ENCODE assay signal across 26 cellular contexts in genomic region chr11:110990316-110990715, GRCh38.
"Had no signal": no experiment of that assay in that cellular context is flagged by ENCODE, and none has a peak within 500 bp of the region (broad histone marks: within the 10 kb centered on the region; RNA-seq: fewer than 3 reads in every experiment).

No MANE protein-coding gene starts in this region.

- H3K27me3 ChIP-seq: dorsolateral prefrontal cortex, left lung, neural progenitor cell, right atrium auricular region, tibial nerve had no signal

- DNase-seq: activated CD4-positive, alpha-beta T cell treated with anti-CD3 and anti-CD28 coated beads for 4 hours; activated CD4-positive, alpha-beta T cell treated with anti-CD3 and anti-CD28 coated beads, Interleukin-2, amount 50 U/mL, for 4 hours; activated effector memory CD4-positive, alpha-beta T cell treated with Interleukin-2 at 50 U/mL for 16 hours; activated naive CD4-positive, alpha-beta T cell treated with anti-CD3 and anti-CD28 coated beads for 36 hours; activated naive CD8-positive, alpha-beta T cell treated with anti-CD3 and anti-CD28 coated beads for 36 hours; activated T-cell treated with anti-CD3 and anti-CD28 coated beads for 4 hours; amniotic stem cell; central memory CD4-positive, alpha-beta T cell; dorsolateral prefrontal cortex; effector memory CD4-positive, alpha-beta T cell; foreskin melanocyte; left lung; natural killer cell; occipital lobe; stimulated activated CD4-positive, alpha-beta T cell treated with anti-CD3 and anti-CD28 coated beads, Interleukin-15, amount 100 ng/mL, for 24 hours; stimulated activated CD4-positive, alpha-beta T cell treated with anti-CD3 and anti-CD28 coated beads, Interleukin-2, amount 100 ng/mL, for 24 hours; stimulated activated naive CD4-positive, alpha-beta T cell; SW 1271; T-helper 9 cell had no signal

- H2AFZ ChIP-seq: neural progenitor cell, parathyroid adenoma had no signal

- H3K9me3 ChIP-seq: left lung, right atrium auricular region, tibial nerve had no signal

- H3K4me1 Mint-ChIP-seq: activated naive CD8-positive, alpha-beta T cell treated with anti-CD3 and anti-CD28 coated beads for 36 hours; natural killer cell had no signal

- H3K9me3 Mint-ChIP-seq: activated naive CD4-positive, alpha-beta T cell treated with anti-CD3 and anti-CD28 coated beads for 36 hours; activated naive CD8-positive, alpha-beta T cell treated with anti-CD3 and anti-CD28 coated beads for 36 hours; mesothelial cell of epicardium; neural progenitor cell; T-helper 1 cell treated with Interleukin-12 subunit alpha and Interleukin-12 subunit beta and Interleukin-4 antibody, amounts not matched to agents 30 μg/mL and 1 μg/mL, for 36 hours had no signal

- H3K4me2 ChIP-seq: neural progenitor cell had no signal

- H3K9ac ChIP-seq: neural progenitor cell, parathyroid adenoma had no signal

- H3K27ac ChIP-seq: left lung, neural progenitor cell, parathyroid adenoma, right atrium auricular region, tibial nerve, VCaP had no signal

- ATAC-seq: natural killer cell had no signal

- H3K36me3 ChIP-seq: left lung, neural progenitor cell, right atrium auricular region, tibial nerve had no signal

- H3K36me3 Mint-ChIP-seq: activated naive CD8-positive, alpha-beta T cell treated with anti-CD3 and anti-CD28 coated beads for 36 hours; mesothelial cell of epicardium; natural killer cell; neural progenitor cell had no signal

- H3K4me3 Mint-ChIP-seq: activated naive CD4-positive, alpha-beta T cell treated with anti-CD3 and anti-CD28 coated beads for 36 hours; activated naive CD8-positive, alpha-beta T cell treated with anti-CD3 and anti-CD28 coated beads for 36 hours; mesothelial cell of epicardium; natural killer cell; neural progenitor cell; T-helper 1 cell treated with Interleukin-12 subunit alpha and Interleukin-12 subunit beta and Interleukin-4 antibody, amounts not matched to agents 30 μg/mL and 1 μg/mL, for 36 hours had no signal

- H3K27ac Mint-ChIP-seq: activated naive CD4-positive, alpha-beta T cell treated with anti-CD3 and anti-CD28 coated beads for 36 hours; activated naive CD8-positive, alpha-beta T cell treated with anti-CD3 and anti-CD28 coated beads for 36 hours; mesothelial cell of epicardium; natural killer cell; neural progenitor cell; T-helper 1 cell treated with Interleukin-12 subunit alpha and Interleukin-12 subunit beta and Interleukin-4 antibody, amounts not matched to agents 30 μg/mL and 1 μg/mL, for 36 hours had no signal

- H3K4me3 ChIP-seq: dorsolateral prefrontal cortex, left lung, neural progenitor cell, right atrium auricular region, tibial nerve had no signal

- H3K4me1 ChIP-seq: left lung, neural progenitor cell, parathyroid adenoma, right atrium auricular region had no signal

- H3K27me3 Mint-ChIP-seq: activated naive CD8-positive, alpha-beta T cell treated with anti-CD3 and anti-CD28 coated beads for 36 hours had no signal
